14 cellular contexts compared by ENCODE assay signal in genomic region chr12:115227137-115227615, GRCh38.
DNase-seq lines count a peak whose midpoint lies in the region; ATAC-seq and TF ChIP-seq lines count a peak whose summit lies in the region.
"Had no signal": no experiment of that assay in that cellular context is flagged by ENCODE, and none has a peak within 500 bp of the region (broad histone marks: within the 10 kb centered on the region; RNA-seq: fewer than 3 reads in every experiment).

No MANE protein-coding gene starts in this region.

- POLR2A ChIA-PET in MCF 10A (lab: Yijun Ruan, JAX), result interaction anchor here (0.6 to 2.6 kb wide), 14 partner anchors 10 to 1049 kb away, joined by 3 to 16 read pairs (median 3); partner anchors contain the start of gene TBX3

- DNase-seq in MCF 10A (ENCODE audit: unreplicated experiment), result peak; percentile 84
- DNase-seq in breast epithelium (ENCODE audit: low spot score in 2 of 2), result no peak
- peak; percentile 34 for DNase-seq in astrocyte of the hippocampus (ENCODE audit: low read depth, low spot score)
- DNase-seq in left ventricle myocardium superior, result peak; percentile 51
- no peak for DNase-seq in ecto neural progenitor cell (ENCODE audit: low spot score)
- DNase-seq: activated CD4-positive, alpha-beta memory T cell treated with anti-CD3 and anti-CD28 coated beads for 36 hours; hypothalamus; NCI-H1436 treated with DMSO at 0.1 percent for 48 hours; SIG-M5; tibial artery had no signal

- no peaks in the 10 kb centered on the region for H3K9me3 ChIP-seq in breast epithelium
- H3K9me3 ChIP-seq: tibial artery had no signal

- no peak overlapping the region for H3K4me3 ChIP-seq in breast epithelium
- H3K4me3 ChIP-seq: tibial artery had no signal

- H3K27me3 ChIP-seq in breast epithelium, result no peaks in the 10 kb centered on the region

- intact Hi-C loops in MCF 10A (cut with micrococcal nuclease), result loop anchor here (1.0 to 10.0 kb wide), 3 partner anchors 114 to 544 kb away; no protein-coding TSS in a partner anchor
- intact Hi-C loops in breast epithelium (cut with DNase I; ENCODE audit: low total_unique reads), result no loop called here
- intact Hi-C loops in left ventricle myocardium superior (cut with micrococcal nuclease), result no loop called here

- no peak overlapping the region for H3K27ac ChIP-seq in breast epithelium
- H3K27ac ChIP-seq: tibial artery had no signal

- H3K27me3 Mint-ChIP-seq in MCF 10A (ENCODE audit: insufficient read depth, unreplicated experiment), result no peaks in the 10 kb centered on the region
- H3K27me3 Mint-ChIP-seq: activated CD4-positive, alpha-beta memory T cell treated with anti-CD3 and anti-CD28 coated beads for 36 hours; natural killer cell treated with Interleukin-12 subunit alpha and Interleukin-12 subunit beta and Interleukin-15 and Interleukin-18, amount 100 ng/mL, for 72 hours had no signal

- CTCF ChIA-PET in MCF 10A (lab: Yijun Ruan, JAX), result interaction anchor here (0.8 to 1.5 kb wide), 2 partner anchors 31 to 404 kb away, joined by 3 read pairs; no protein-coding TSS in a partner anchor

- no peaks in the 10 kb centered on the region for H3K36me3 ChIP-seq in breast epithelium
- H3K36me3 ChIP-seq: tibial artery had no signal

- peaks cover 11% of the 10 kb centered on the region for H3K4me1 Mint-ChIP-seq in MCF 10A (ENCODE audit: insufficient read depth, unreplicated experiment)

- TF ChIP-seq POLR2A in breast epithelium (IDR thresholded peaks at IDR 0.05), result no peak

- H3K36me3 Mint-ChIP-seq in MCF 10A (ENCODE audit: insufficient read depth, unreplicated experiment), result no peaks in the 10 kb centered on the region
- H3K36me3 Mint-ChIP-seq: activated CD4-positive, alpha-beta memory T cell treated with anti-CD3 and anti-CD28 coated beads for 36 hours; natural killer cell treated with Interleukin-12 subunit alpha and Interleukin-12 subunit beta and Interleukin-15 and Interleukin-18, amount 100 ng/mL, for 72 hours had no signal

- ATAC-seq in left ventricle myocardium superior, result peak; percentile 91
- no peak for ATAC-seq in HG03469 (IDR thresholded peaks at IDR 0.05; ENCODE audit: unreplicated experiment)
- no peak for ATAC-seq in HG03097 (IDR thresholded peaks at IDR 0.05; ENCODE audit: low FRiP score, unreplicated experiment)
- ATAC-seq in GM21528 (IDR thresholded peaks at IDR 0.05; ENCODE audit: low FRiP score, unreplicated experiment), result no peak
- ATAC-seq: natural killer cell treated with Interleukin-12 subunit alpha and Interleukin-12 subunit beta and Interleukin-15 and Interleukin-18, amount 100 ng/mL, for 72 hours had no signal

- H3K27ac Mint-ChIP-seq in MCF 10A (ENCODE audit: low read depth, unreplicated experiment), result no peak overlapping the region
- H3K27ac Mint-ChIP-seq: activated CD4-positive, alpha-beta memory T cell treated with anti-CD3 and anti-CD28 coated beads for 36 hours; natural killer cell treated with Interleukin-12 subunit alpha and Interleukin-12 subunit beta and Interleukin-15 and Interleukin-18, amount 100 ng/mL, for 72 hours had no signal

- H3K4me3 Mint-ChIP-seq in MCF 10A (ENCODE audit: unreplicated experiment), result no peak overlapping the region
- H3K4me3 Mint-ChIP-seq: activated CD4-positive, alpha-beta memory T cell treated with anti-CD3 and anti-CD28 coated beads for 36 hours; natural killer cell treated with Interleukin-12 subunit alpha and Interleukin-12 subunit beta and Interleukin-15 and Interleukin-18, amount 100 ng/mL, for 72 hours had no signal

- H3K4me1 ChIP-seq in breast epithelium, result no peaks in the 10 kb centered on the region

- TF ChIP-seq CTCF in MCF 10A (IDR thresholded peaks at IDR 0.05; ENCODE audit: unreplicated experiment) (no peak), breast epithelium (IDR thresholded peaks at IDR 0.05) (no peak)

- H3K9me3 Mint-ChIP-seq in MCF 10A (ENCODE audit: unreplicated experiment), result no peaks in the 10 kb centered on the region
- H3K9me3 Mint-ChIP-seq: natural killer cell treated with Interleukin-12 subunit alpha and Interleukin-12 subunit beta and Interleukin-15 and Interleukin-18, amount 100 ng/mL, for 72 hours had no signal

- BruUV-seq in MCF 10A (replicated peaks; lab: Mats Ljungman, UMichigan), result no TSS peak

Comparison
In these comparisons a context has a peak if more than half of its experiments do, and no peak if none do; other contexts are left out.
1. DNase-seq: peak in MCF 10A (single experiment), astrocyte of the hippocampus (single experiment) and left ventricle myocardium superior (single experiment); none in breast epithelium (0 of 2) and ecto neural progenitor cell (single experiment).